18 cellular contexts compared by ENCODE assay signal in the genomic region with DNA sequence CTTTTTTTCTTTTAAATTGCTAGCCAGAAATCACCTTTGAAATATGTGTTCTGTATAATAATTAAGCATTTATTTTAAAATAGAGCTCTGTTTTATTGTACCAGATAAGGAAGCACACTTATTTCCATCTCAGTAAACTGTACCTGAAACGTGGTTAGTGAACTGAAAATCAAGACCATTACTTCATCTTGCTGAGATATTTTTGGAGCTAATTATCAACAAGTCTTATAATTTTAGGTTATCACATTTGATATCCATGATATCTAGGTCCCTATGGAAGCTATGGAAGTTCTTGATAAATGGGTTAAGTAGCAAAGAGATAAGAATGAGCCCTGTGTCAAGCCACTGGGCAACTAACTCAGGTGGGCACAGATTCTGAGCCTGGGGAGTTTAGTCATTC.
"Had no signal": no experiment of that assay in that cellular context is flagged by ENCODE, and none has a peak within 500 bp of the region (broad histone marks: within the 10 kb centered on the region; RNA-seq: fewer than 3 reads in every experiment).

No MANE protein-coding gene starts in this region.

- H3K27me3 ChIP-seq: colonic mucosa, foreskin keratinocyte, right lobe of liver, transverse colon had no signal

- H3K9me3 ChIP-seq: colonic mucosa, psoas muscle, right lobe of liver had no signal

- FAIRE-seq: endothelial cell of umbilical vein had no signal

- H3K36me3 Mint-ChIP-seq: stimulated activated effector memory CD8-positive, alpha-beta T cell treated with anti-CD3 and anti-CD28 coated beads, Interleukin-12 subunit alpha, Interleukin-12 subunit beta, amount 100 ng/mL, for 72 hours had no signal

- H3K27me3 Mint-ChIP-seq: stimulated activated naive CD8-positive, alpha-beta T cell treated with anti-CD3 and anti-CD28 coated beads, Interleukin-15, amount 100 ng/mL, for 72 hours had no signal

- H3K27ac ChIP-seq: colonic mucosa, foreskin keratinocyte, psoas muscle, right lobe of liver, transverse colon had no signal

- DNase-seq: colonic mucosa; dermis blood vessel endothelial cell; erythroblast; foreskin keratinocyte; hippocampal formation; mesendoderm; naive thymus-derived CD4-positive, alpha-beta T cell; nephron progenitor cell; psoas muscle; retina; right lobe of liver; stimulated activated CD4-positive, alpha-beta T cell treated with anti-CD3 and anti-CD28 coated beads, Interleukin-4, amount 100 ng/mL, for 1 hour; stimulated activated CD8-positive, alpha-beta memory T cell treated with anti-CD3 and anti-CD28 coated beads, Interleukin-4, amount 100 ng/mL, for 48 hours; stimulated activated naive CD8-positive, alpha-beta T cell treated with anti-CD3 and anti-CD28 coated beads, Interleukin-15, amount 100 ng/mL, for 72 hours; transverse colon had no signal

- H3K4me3 Mint-ChIP-seq: naive thymus-derived CD4-positive, alpha-beta T cell; nephron progenitor cell; stimulated activated effector memory CD8-positive, alpha-beta T cell treated with anti-CD3 and anti-CD28 coated beads, Interleukin-12 subunit alpha, Interleukin-12 subunit beta, amount 100 ng/mL, for 72 hours; stimulated activated naive CD8-positive, alpha-beta T cell treated with anti-CD3 and anti-CD28 coated beads, Interleukin-15, amount 100 ng/mL, for 72 hours had no signal

- H3K4me1 Mint-ChIP-seq: nephron progenitor cell; stimulated activated effector memory CD8-positive, alpha-beta T cell treated with anti-CD3 and anti-CD28 coated beads, Interleukin-12 subunit alpha, Interleukin-12 subunit beta, amount 100 ng/mL, for 72 hours; stimulated activated naive CD8-positive, alpha-beta T cell treated with anti-CD3 and anti-CD28 coated beads, Interleukin-15, amount 100 ng/mL, for 72 hours had no signal

- H3K4me1 ChIP-seq: colonic mucosa, foreskin keratinocyte, psoas muscle, right lobe of liver, transverse colon had no signal

- H3K36me3 ChIP-seq: colonic mucosa, right lobe of liver, thoracic aorta, transverse colon had no signal

- H3K4me3 ChIP-seq: colonic mucosa, psoas muscle, right lobe of liver, thoracic aorta, transverse colon had no signal

- ATAC-seq: foreskin keratinocyte; naive thymus-derived CD4-positive, alpha-beta T cell; psoas muscle; right lobe of liver; stimulated activated effector memory CD8-positive, alpha-beta T cell treated with anti-CD3 and anti-CD28 coated beads, Interleukin-12 subunit alpha, Interleukin-12 subunit beta, amount 100 ng/mL, for 72 hours; stimulated activated naive CD8-positive, alpha-beta T cell treated with anti-CD3 and anti-CD28 coated beads, Interleukin-15, amount 100 ng/mL, for 72 hours had no signal

- H3K27ac Mint-ChIP-seq: naive thymus-derived CD4-positive, alpha-beta T cell; nephron progenitor cell; stimulated activated effector memory CD8-positive, alpha-beta T cell treated with anti-CD3 and anti-CD28 coated beads, Interleukin-12 subunit alpha, Interleukin-12 subunit beta, amount 100 ng/mL, for 72 hours; stimulated activated naive CD8-positive, alpha-beta T cell treated with anti-CD3 and anti-CD28 coated beads, Interleukin-15, amount 100 ng/mL, for 72 hours had no signal
